24 cellular contexts compared by ENCODE assay signal in the genomic region with DNA sequence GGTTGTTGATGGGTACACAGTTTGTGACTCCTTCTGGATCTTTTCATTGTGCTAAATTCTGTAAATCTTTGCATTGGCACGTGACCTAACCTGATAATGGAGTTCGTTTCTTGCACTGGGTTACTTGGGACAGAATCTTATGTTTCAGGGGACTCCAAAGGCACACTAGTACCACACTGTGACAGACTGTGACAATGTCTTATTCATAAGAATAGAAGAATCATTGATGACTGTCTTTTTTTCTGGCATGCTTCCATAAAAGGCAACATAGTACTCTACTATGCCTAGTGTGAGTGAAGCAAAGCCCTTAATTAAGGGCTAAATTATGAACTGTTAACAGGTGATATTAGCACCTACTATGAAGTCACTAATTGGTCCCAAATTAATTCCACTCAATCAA. TPM values are rescaled to one million over a fixed set of nuclear protein-coding genes. Genes with fewer than 3 reads are reported as not detected.
A peak's percentile ranks its signal among the peaks of the same experiment; 100 is the strongest.
DNase-seq lines count a peak whose midpoint lies in the region; ATAC-seq and TF ChIP-seq lines count a peak whose summit lies in the region.
"Had no signal": no experiment of that assay in that cellular context is flagged by ENCODE, and none has a peak within 500 bp of the region (broad histone marks: within the 10 kb centered on the region; RNA-seq: fewer than 3 reads in every experiment).

No MANE protein-coding gene starts in this region.

- H3K4me3 Mint-ChIP-seq in activated naive CD4-positive, alpha-beta T cell treated with anti-CD3 and anti-CD28 coated beads, Interleukin-2, amount 50 U/mL, for 24 hours: no peak overlapping the region
- H3K4me3 Mint-ChIP-seq in activated naive CD8-positive, alpha-beta T cell treated with anti-CD3 and anti-CD28 coated beads for 36 hours: no peak overlapping the region
- H3K4me3 Mint-ChIP-seq: stimulated activated naive CD8-positive, alpha-beta T cell treated with anti-CD3 and anti-CD28 coated beads, Interleukin-15, Interleukin-2, amounts not matched to agents 100 ng/mL and 50 ng/mL, for 24 hours had no signal

- intact Hi-C loops in spleen (cut with DNase I; ENCODE audit: low total_unique reads): no loop called here

- H3K27ac ChIP-seq in layer of hippocampus (ENCODE audit: low read depth, low read length) (peak overlapping the region; percentile 66), temporal lobe (ENCODE audit: low read depth, low read length) (peak overlapping the region; percentile 86), spleen (no peak overlapping the region)
- H3K27ac ChIP-seq: ascending aorta; BLaER1 treated with 17β-estradiol and CSF1 and Interleukin-3, amounts not matched to agents 10 nM and 100 nM had no signal

- H3K9me3 Mint-ChIP-seq in activated naive CD4-positive, alpha-beta T cell treated with anti-CD3 and anti-CD28 coated beads, Interleukin-2, amount 50 U/mL, for 24 hours: no peaks in the 10 kb centered on the region
- no peaks in the 10 kb centered on the region for H3K9me3 Mint-ChIP-seq in activated naive CD4-positive, alpha-beta T cell treated with anti-CD3 and anti-CD28 coated beads, Interleukin-2, amount 50 U/mL, for 72 hours
- no peaks in the 10 kb centered on the region for H3K9me3 Mint-ChIP-seq in activated naive CD8-positive, alpha-beta T cell treated with anti-CD3 and anti-CD28 coated beads for 36 hours
- H3K9me3 Mint-ChIP-seq: stimulated activated naive CD8-positive, alpha-beta T cell treated with anti-CD3 and anti-CD28 coated beads, Interleukin-15, Interleukin-2, amounts not matched to agents 100 ng/mL and 50 ng/mL, for 24 hours had no signal

- TF ChIP-seq POLR2A in spleen (IDR thresholded peaks at IDR 0.05): no peak
- no peak for TF ChIP-seq POLR2A in erythroblast (IDR thresholded peaks at IDR 0.05; ENCODE audit: low read length)

- no peaks in the 10 kb centered on the region for H3K9me3 ChIP-seq in spleen
- H3K9me3 ChIP-seq: ascending aorta; BLaER1 treated with 17β-estradiol and CSF1 and Interleukin-3, amounts not matched to agents 10 nM and 100 nM had no signal

- TF ChIP-seq CTCF in spleen (IDR thresholded peaks at IDR 0.05 in 8 of 11, conservative IDR thresholded peaks at IDR 0.05 in 3 of 11): no peak

- no peak for DNase-seq in activated naive CD4-positive, alpha-beta T cell treated with anti-CD3 and anti-CD28 coated beads, Interleukin-2, amount 50 U/mL, for 72 hours (ENCODE audit: low spot score in 2 of 2)
- DNase-seq in activated naive CD8-positive, alpha-beta T cell treated with anti-CD3 and anti-CD28 coated beads for 36 hours: no peak
- DNase-seq in SW480 (ENCODE audit: low spot score): no peak
- no peak for DNase-seq in spleen
- no peak for DNase-seq in erythroblast (lab: John Stamatoyannopoulos, UW)
- DNase-seq: activated naive CD4-positive, alpha-beta T cell treated with Interleukin-2 at 50 U/mL for 16 hours; effector CD4-positive, alpha-beta T cell; EL; foreskin melanocyte; islet precursor cell; NCI-H2171; NCI-H524 treated with DMSO at 0.1 percent for 48 hours; occipital lobe; stimulated activated CD4-positive, alpha-beta T cell treated with anti-CD3 and anti-CD28 coated beads, Interleukin-12 subunit alpha, Interleukin-12 subunit beta, amount 100 ng/mL, for 4 hours; stimulated activated CD4-positive, alpha-beta T cell treated with anti-CD3 and anti-CD28 coated beads, Interleukin-4, amount 100 ng/mL, for 4 hours; trophoblast cell had no signal

- H3K36me3 ChIP-seq in spleen: peaks cover 0 to 100% (median 13%) of the 10 kb centered on the region in 6 donors
- H3K36me3 ChIP-seq: ascending aorta had no signal

- no peak for ATAC-seq in activated naive CD4-positive, alpha-beta T cell treated with anti-CD3 and anti-CD28 coated beads, Interleukin-2, amount 50 U/mL, for 72 hours
- ATAC-seq: esophagus mucosa had no signal

- H3K27me3 ChIP-seq in layer of hippocampus (ENCODE audit: control insufficient read depth, insufficient read depth, low read length) (no peaks in the 10 kb centered on the region), spleen (replicated peaks in 1 of 7) (no peaks in the 10 kb centered on the region)
- H3K27me3 ChIP-seq: ascending aorta; BLaER1 treated with 17β-estradiol and CSF1 and Interleukin-3, amounts not matched to agents 10 nM and 100 nM had no signal

- no peaks in the 10 kb centered on the region for H3K27me3 Mint-ChIP-seq in activated naive CD4-positive, alpha-beta T cell treated with anti-CD3 and anti-CD28 coated beads, Interleukin-2, amount 50 U/mL, for 24 hours
- no peaks in the 10 kb centered on the region for H3K27me3 Mint-ChIP-seq in activated naive CD8-positive, alpha-beta T cell treated with anti-CD3 and anti-CD28 coated beads for 36 hours
- H3K27me3 Mint-ChIP-seq: stimulated activated naive CD8-positive, alpha-beta T cell treated with anti-CD3 and anti-CD28 coated beads, Interleukin-15, Interleukin-2, amounts not matched to agents 100 ng/mL and 50 ng/mL, for 24 hours had no signal

- no peak overlapping the region for H3K4me3 ChIP-seq in spleen
- H3K4me3 ChIP-seq: ascending aorta; BLaER1 treated with 17β-estradiol and CSF1 and Interleukin-3, amounts not matched to agents 10 nM and 100 nM; lung had no signal

- H3K4me1 ChIP-seq in spleen: no peaks in the 10 kb centered on the region
- H3K4me1 ChIP-seq: ascending aorta had no signal

- peaks cover 9% of the 10 kb centered on the region for H3K36me3 Mint-ChIP-seq in activated naive CD4-positive, alpha-beta T cell treated with anti-CD3 and anti-CD28 coated beads, Interleukin-2, amount 50 U/mL, for 24 hours
- peaks cover 5 to 7% of the 10 kb centered on the region in 2 donors for H3K36me3 Mint-ChIP-seq in activated naive CD4-positive, alpha-beta T cell treated with anti-CD3 and anti-CD28 coated beads, Interleukin-2, amount 50 U/mL, for 72 hours
- peaks cover 7% of the 10 kb centered on the region for H3K36me3 Mint-ChIP-seq in activated naive CD8-positive, alpha-beta T cell treated with anti-CD3 and anti-CD28 coated beads for 36 hours

- peak overlapping the region; percentile 33 for H3K27ac Mint-ChIP-seq in activated naive CD4-positive, alpha-beta T cell treated with anti-CD3 and anti-CD28 coated beads, Interleukin-2, amount 50 U/mL, for 24 hours
- peak overlapping the region in 1 of 2 donors; percentile 1 for H3K27ac Mint-ChIP-seq in activated naive CD4-positive, alpha-beta T cell treated with anti-CD3 and anti-CD28 coated beads, Interleukin-2, amount 50 U/mL, for 72 hours
- H3K27ac Mint-ChIP-seq in activated naive CD8-positive, alpha-beta T cell treated with anti-CD3 and anti-CD28 coated beads for 36 hours: peak overlapping the region; percentile 2
- H3K27ac Mint-ChIP-seq: stimulated activated naive CD8-positive, alpha-beta T cell treated with anti-CD3 and anti-CD28 coated beads, Interleukin-15, Interleukin-2, amounts not matched to agents 100 ng/mL and 50 ng/mL, for 24 hours had no signal

- 88 to 94% (median 91%) methylated on average over 2 of the region's 2 CpGs for WGBS in spleen, 5 donors

- H3K4me1 Mint-ChIP-seq in activated naive CD4-positive, alpha-beta T cell treated with anti-CD3 and anti-CD28 coated beads, Interleukin-2, amount 50 U/mL, for 24 hours: peaks cover 17% of the 10 kb centered on the region
- peaks cover 18% of the 10 kb centered on the region for H3K4me1 Mint-ChIP-seq in activated naive CD8-positive, alpha-beta T cell treated with anti-CD3 and anti-CD28 coated beads for 36 hours

RNA-seq across cellular contexts. Expression of gene RICTOR, which starts 35.4 kb away (rescaled TPM):
- total RNA-seq in activated naive CD4-positive, alpha-beta T cell treated with anti-CD3 and anti-CD28 coated beads, Interleukin-2, amount 50 U/mL, for 72 hours: 10 to 100 TPM; 32.8 to 50.2 TPM
- 10 to 100 TPM; 19.7 to 21.5 TPM for total RNA-seq in activated naive CD8-positive, alpha-beta T cell treated with anti-CD3 and anti-CD28 coated beads for 36 hours
- total RNA-seq in temporal lobe (60.5 TPM), spleen (10 to 100 TPM; 51.4 to 70.9 (median 60.1) TPM)
- 1 to 10 TPM; 6.3 to 8.7 (median 7.6) TPM for polyA plus RNA-seq in spleen

Comparison
In these comparisons a context has a peak if more than half of its experiments do, and no peak if none do; other contexts are left out.
1. H3K27ac ChIP-seq: peak in layer of hippocampus (single experiment) and temporal lobe (single experiment); none in spleen (0 of 8).